Comparison of ENCODE assay signal across 22 cellular contexts in genomic region chr6:165580139-165580538, GRCh38.
"Had no signal": no experiment of that assay in that cellular context is flagged by ENCODE, and none has a peak within 500 bp of the region (broad histone marks: within the 10 kb centered on the region; RNA-seq: fewer than 3 reads in every experiment).

No MANE protein-coding gene starts in this region.

- H3K9me3 ChIP-seq: lower lobe of right lung, right lobe of liver, stomach, suprapubic skin had no signal

- H3K36me3 ChIP-seq: lower lobe of right lung, right lobe of liver, stomach, suprapubic skin, tibial nerve had no signal

- H3K4me3 ChIP-seq: coronary artery, lower lobe of right lung, right lobe of liver, stomach, suprapubic skin, tibial nerve had no signal

- H3K27ac ChIP-seq: coronary artery, lower lobe of right lung, right lobe of liver, stomach, suprapubic skin, tibial nerve had no signal

- H3K27me3 ChIP-seq: right lobe of liver, stomach, suprapubic skin, tibial nerve had no signal

- H3K4me1 ChIP-seq: lower lobe of right lung, right lobe of liver, stomach, suprapubic skin, tibial nerve had no signal

- DNase-seq: activated CD4-positive, alpha-beta memory T cell treated with anti-CD3 and anti-CD28 coated beads, Interleukin-2, amount 10 ng/mL, durations not matched to agents 7 days and 5 days; activated CD4-positive, alpha-beta T cell treated with anti-CD3 and anti-CD28 coated beads for 48 hours; activated effector memory CD4-positive, alpha-beta T cell treated with Interleukin-2 at 50 U/mL for 16 hours; activated naive CD4-positive, alpha-beta T cell treated with anti-CD3 and anti-CD28 coated beads for 36 hours; activated naive CD8-positive, alpha-beta T cell treated with anti-CD3 and anti-CD28 coated beads, Interleukin-2, amount 10 ng/mL, durations not matched to agents 7 days and 5 days; activated T-cell treated with anti-CD3 and anti-CD28 coated beads, Interleukin-2, amount 50 U/mL, for 72 hours; foreskin melanocyte; glutamatergic neuron; hypothalamus; islet precursor cell; lower lobe of right lung; naive thymus-derived CD4-positive, alpha-beta T cell; occipital lobe; right lobe of liver; small intestine; stimulated activated CD4-positive, alpha-beta T cell treated with anti-CD3 and anti-CD28 coated beads, Interleukin-2, amount 100 ng/mL, for 24 hours; stomach; SW 1271; T-helper 17 cell had no signal
